In genomic region chr5:143337946-143338345, GRCh38 we compare ENCODE assay signal across 16 cellular contexts.
"Had no signal": no experiment of that assay in that cellular context is flagged by ENCODE, and none has a peak within 500 bp of the region (broad histone marks: within the 10 kb centered on the region; RNA-seq: fewer than 3 reads in every experiment).

No MANE protein-coding gene starts in this region.

- H3K4me3 ChIP-seq: heart left ventricle, lung, skin epidermis, tibial artery, vagina had no signal

- ATAC-seq: heart left ventricle, left cardiac atrium, right cardiac atrium had no signal

- H3K27ac ChIP-seq: skin epidermis, tibial artery, vagina had no signal

- DNase-seq: activated CD4-positive, alpha-beta T cell treated with anti-CD3 and anti-CD28 coated beads, Interleukin-2, amount 50 U/mL, for 1 hour; activated naive CD4-positive, alpha-beta T cell; anterior cingulate cortex; cerebellar nuclear complex; effector memory CD4-positive, alpha-beta T cell; heart left ventricle; immature natural killer cell; left cardiac atrium; midbrain; right cardiac atrium; stimulated activated CD4-positive, alpha-beta T cell treated with anti-CD3 and anti-CD28 coated beads, Interleukin-4, amount 100 ng/mL, for 24 hours; stimulated activated naive CD4-positive, alpha-beta T cell; tibial artery had no signal

- H3K9me3 ChIP-seq: heart left ventricle, tibial artery, vagina had no signal
